ENCODE assay signal across 16 cellular contexts in genomic region chr4:133157460-133158160, GRCh38. TPM values are rescaled to one million over a fixed set of nuclear protein-coding genes. Genes with fewer than 3 reads are reported as not detected.
DNase-seq lines count a peak whose midpoint lies in the region; ATAC-seq, FAIRE-seq and TF ChIP-seq lines count a peak whose summit lies in the region.
"Had no signal": no experiment of that assay in that cellular context is flagged by ENCODE, and none has a peak within 500 bp of the region (broad histone marks: within the 10 kb centered on the region; RNA-seq: fewer than 3 reads in every experiment).

No MANE protein-coding gene starts in this region.

- H3K4me2 ChIP-seq in astrocyte (ENCODE audit: low read length) = peak overlapping the region; percentile 12

- H2AFZ ChIP-seq in astrocyte (ENCODE audit: low read depth, low read length) = no peak overlapping the region

- no peak overlapping the region for H3K27ac ChIP-seq in astrocyte (ENCODE audit: low read depth, low read length)
- H3K27ac ChIP-seq: foreskin keratinocyte, psoas muscle had no signal

- no peak for ATAC-seq in HG02642 (IDR thresholded peaks at IDR 0.05; ENCODE audit: poor library complexity, unreplicated experiment)
- ATAC-seq: activated CD8-positive, alpha-beta T cell treated with anti-CD3 and anti-CD28 coated beads for 36 hours; foreskin keratinocyte; psoas muscle had no signal

- no peak overlapping the region for H3K27ac Mint-ChIP-seq in astrocyte (ENCODE audit: unreplicated experiment)
- H3K27ac Mint-ChIP-seq in activated CD4-positive, alpha-beta T cell treated with anti-CD3 and anti-CD28 coated beads, Interleukin-2, amount 10 ng/mL, durations not matched to agents 7 days and 5 days = no peak overlapping the region
- H3K27ac Mint-ChIP-seq: activated CD8-positive, alpha-beta T cell treated with anti-CD3 and anti-CD28 coated beads for 36 hours; naive B cell; stimulated activated naive CD8-positive, alpha-beta T cell treated with anti-CD3 and anti-CD28 coated beads, Interleukin-15, Interleukin-2, amounts not matched to agents 100 ng/mL and 50 ng/mL, for 24 hours had no signal

- H3K4me3 Mint-ChIP-seq in astrocyte (ENCODE audit: unreplicated experiment) = no peak overlapping the region
- no peak overlapping the region for H3K4me3 Mint-ChIP-seq in activated CD4-positive, alpha-beta T cell treated with anti-CD3 and anti-CD28 coated beads, Interleukin-2, amount 10 ng/mL, durations not matched to agents 7 days and 5 days
- H3K4me3 Mint-ChIP-seq: activated CD8-positive, alpha-beta T cell treated with anti-CD3 and anti-CD28 coated beads for 36 hours; naive B cell; stimulated activated naive CD8-positive, alpha-beta T cell treated with anti-CD3 and anti-CD28 coated beads, Interleukin-15, Interleukin-2, amounts not matched to agents 100 ng/mL and 50 ng/mL, for 24 hours had no signal

- H3K4me1 Mint-ChIP-seq in astrocyte (ENCODE audit: low read depth, unreplicated experiment) = peaks cover 2% of the 10 kb centered on the region
- no peaks in the 10 kb centered on the region for H3K4me1 Mint-ChIP-seq in activated CD4-positive, alpha-beta T cell treated with anti-CD3 and anti-CD28 coated beads, Interleukin-2, amount 10 ng/mL, durations not matched to agents 7 days and 5 days
- H3K4me1 Mint-ChIP-seq: naive B cell had no signal

- H3K79me2 ChIP-seq in astrocyte (ENCODE audit: insufficient read depth, low read length) = peaks cover 2% of the 10 kb centered on the region

- H3K36me3 ChIP-seq in astrocyte (ENCODE audit: insufficient read depth, low read length) = no peaks in the 10 kb centered on the region
- H3K36me3 ChIP-seq: BE2C had no signal

- POLR2A ChIA-PET in activated CD4-positive, alpha-beta T cell treated with anti-CD3 and anti-CD28 coated beads, Interleukin-2, amount 10 ng/mL, durations not matched to agents 7 days and 5 days (lab: Charles Lee) = no interaction called here

- peaks cover 3% of the 10 kb centered on the region for H3K27me3 Mint-ChIP-seq in astrocyte (ENCODE audit: low read depth, unreplicated experiment)
- H3K27me3 Mint-ChIP-seq in activated CD4-positive, alpha-beta T cell treated with anti-CD3 and anti-CD28 coated beads, Interleukin-2, amount 10 ng/mL, durations not matched to agents 7 days and 5 days = peaks cover 22% of the 10 kb centered on the region

- H3K9me3 Mint-ChIP-seq in astrocyte (ENCODE audit: unreplicated experiment) = no peaks in the 10 kb centered on the region
- H3K9me3 Mint-ChIP-seq in activated CD4-positive, alpha-beta T cell treated with anti-CD3 and anti-CD28 coated beads, Interleukin-2, amount 10 ng/mL, durations not matched to agents 7 days and 5 days = no peaks in the 10 kb centered on the region
- H3K9me3 Mint-ChIP-seq: stimulated activated naive CD8-positive, alpha-beta T cell treated with anti-CD3 and anti-CD28 coated beads, Interleukin-15, Interleukin-2, amounts not matched to agents 100 ng/mL and 50 ng/mL, for 24 hours had no signal

- H3K27me3 ChIP-seq in astrocyte (ENCODE audit: insufficient read depth, low read length) = no peaks in the 10 kb centered on the region
- H3K27me3 ChIP-seq: BE2C had no signal

- no peaks in the 10 kb centered on the region for H3K9me3 ChIP-seq in astrocyte (ENCODE audit: insufficient read depth, low read depth, low read length)
- H3K9me3 ChIP-seq: BE2C, psoas muscle had no signal

- no peak for TF ChIP-seq CTCF in astrocyte (IDR thresholded peaks at IDR 0.05; ENCODE audit: insufficient read depth, low read depth, low read length)

- no peak for FAIRE-seq in astrocyte (lab: Jason Lieb, UNC)
- FAIRE-seq: TTC549 had no signal

- H3K4me3 ChIP-seq in astrocyte (ENCODE audit: insufficient read depth, low read depth, low read length) = no peak overlapping the region
- H3K4me3 ChIP-seq: psoas muscle had no signal

- DNase-seq in GF-D8 (lab: John Stamatoyannopoulos, UW) (peak; percentile 61), NCI-H345 (lab: John Stamatoyannopoulos, UW) (peak; percentile 30), astrocyte (ENCODE audit: low read depth) (no peak), pons (ENCODE audit: low spot score) (peak; percentile 80), COR-L47 (lab: John Stamatoyannopoulos, UW) (no peak)
- no peak for DNase-seq in activated CD4-positive, alpha-beta T cell treated with anti-CD3 and anti-CD28 coated beads, Interleukin-2, amount 10 ng/mL, durations not matched to agents 7 days and 5 days
- DNase-seq: activated CD8-positive, alpha-beta T cell treated with anti-CD3 and anti-CD28 coated beads for 36 hours; BE2C; DMS79; foreskin keratinocyte; naive B cell; NCI-H187 treated with DMSO at 0.1 percent for 48 hours; psoas muscle had no signal

- CTCF ChIA-PET in activated CD4-positive, alpha-beta T cell treated with anti-CD3 and anti-CD28 coated beads, Interleukin-2, amount 10 ng/mL, durations not matched to agents 7 days and 5 days (lab: Charles Lee) = no interaction called here

- H3K4me1 ChIP-seq in astrocyte (ENCODE audit: insufficient read depth, low read length) = peaks cover 4% of the 10 kb centered on the region
- H3K4me1 ChIP-seq: foreskin keratinocyte, psoas muscle had no signal

- no peaks in the 10 kb centered on the region for H4K20me1 ChIP-seq in astrocyte (ENCODE audit: insufficient read depth, low read length)

- H3K36me3 Mint-ChIP-seq in astrocyte (ENCODE audit: low read depth, unreplicated experiment) = no peaks in the 10 kb centered on the region
- H3K36me3 Mint-ChIP-seq in activated CD4-positive, alpha-beta T cell treated with anti-CD3 and anti-CD28 coated beads, Interleukin-2, amount 10 ng/mL, durations not matched to agents 7 days and 5 days (ENCODE audit: low read depth) = no peaks in the 10 kb centered on the region

- H3K9ac ChIP-seq in astrocyte (ENCODE audit: low read length) = no peak overlapping the region

RNA-seq across cellular contexts. Expression of gene PCDH10, which starts 8.5 kb away (rescaled TPM):
- total RNA-seq in astrocyte = 9.1 and 12.5 TPM in 2 replicates
- not detected for total RNA-seq in activated CD4-positive, alpha-beta T cell treated with anti-CD3 and anti-CD28 coated beads, Interleukin-2, amount 10 ng/mL, durations not matched to agents 7 days and 5 days
- total RNA-seq: activated CD8-positive, alpha-beta T cell treated with anti-CD3 and anti-CD28 coated beads for 36 hours; foreskin keratinocyte had no signal

Comparison
In these comparisons a context has a peak if more than half of its experiments do, and no peak if none do; other contexts are left out.
1. DNase-seq: peak in GF-D8 (single experiment), NCI-H345 (single experiment) and pons (single experiment); none in astrocyte (single experiment), activated CD4-positive, alpha-beta T cell treated with anti-CD3 and anti-CD28 coated beads, Interleukin-2, amount 10 ng/mL, durations not matched to agents 7 days and 5 days (single experiment) and COR-L47 (single experiment).
2. RNA of gene PCDH10, which starts 8.5 kb away (total RNA-seq): 9.1 to 12.5 TPM in astrocyte; not detected in activated CD4-positive, alpha-beta T cell treated with anti-CD3 and anti-CD28 coated beads, Interleukin-2, amount 10 ng/mL, durations not matched to agents 7 days and 5 days; every median in the first group is over 10 times any median in the second.